In genomic region chr12:92470608-92471021, GRCh38 we compare ENCODE assay signal across 11 cellular contexts.
DNase-seq lines count a peak whose midpoint lies in the region; ATAC-seq and TF ChIP-seq lines count a peak whose summit lies in the region.
"Had no signal": no experiment of that assay in that cellular context is flagged by ENCODE, and none has a peak within 500 bp of the region (broad histone marks: within the 10 kb centered on the region; RNA-seq: fewer than 3 reads in every experiment).

No MANE protein-coding gene starts in this region.

- POLR2A ChIA-PET in naive thymus-derived CD4-positive, alpha-beta T cell (lab: Charles Lee): interaction anchor here (0.8 kb wide), 1 partner anchor 72 kb away, joined by 3 read pairs; no protein-coding TSS in a partner anchor
- POLR2A ChIA-PET in CD8-positive, alpha-beta T cell (lab: Charles Lee): no interaction called here

- H3K36me3 ChIP-seq in naive thymus-derived CD4-positive, alpha-beta T cell (ENCODE audit: control insufficient read depth in 2 of 3, insufficient read depth in 3 of 3, low read length in 3 of 3): no peaks in the 10 kb centered on the region
- no peaks in the 10 kb centered on the region for H3K36me3 ChIP-seq in CD8-positive, alpha-beta T cell (ENCODE audit: insufficient read depth, low read length)

- H3K4me1 Mint-ChIP-seq in activated T-cell treated with anti-CD3 and anti-CD28 coated beads, Interleukin-2, amount 50 U/mL, for 24 hours (ENCODE audit: low read depth): peaks cover 58% of the 10 kb centered on the region
- H3K4me1 Mint-ChIP-seq in T-helper 17 cell: peaks cover 3% of the 10 kb centered on the region
- H3K4me1 Mint-ChIP-seq in endothelial cell (ENCODE audit: unreplicated experiment): peaks cover 7% of the 10 kb centered on the region
- H3K4me1 Mint-ChIP-seq in naive thymus-derived CD4-positive, alpha-beta T cell: peaks cover 4 to 22% (median 9%) of the 10 kb centered on the region in 7 donors
- peaks cover 6% of the 10 kb centered on the region for H3K4me1 Mint-ChIP-seq in CD8-positive, alpha-beta T cell (ENCODE audit: low read depth)

- H3K4me3 Mint-ChIP-seq in activated T-cell treated with anti-CD3 and anti-CD28 coated beads, Interleukin-2, amount 50 U/mL, for 24 hours: peak overlapping the region; percentile 44
- H3K4me3 Mint-ChIP-seq in T-helper 17 cell (no peak overlapping the region), endothelial cell (ENCODE audit: unreplicated experiment) (no peak overlapping the region)
- H3K4me3 Mint-ChIP-seq in naive thymus-derived CD4-positive, alpha-beta T cell: no peak overlapping the region
- no peak overlapping the region for H3K4me3 Mint-ChIP-seq in CD8-positive, alpha-beta T cell
- H3K4me3 Mint-ChIP-seq: dendritic cell treated with granulocyte-macrophage colony-stimulating factor and Interleukin-4, amounts not matched to agents 40 ng/mL and 50 ng/mL, for 4 days had no signal

- no peaks in the 10 kb centered on the region for H3K36me3 Mint-ChIP-seq in activated T-cell treated with anti-CD3 and anti-CD28 coated beads, Interleukin-2, amount 50 U/mL, for 24 hours (ENCODE audit: low read depth)
- H3K36me3 Mint-ChIP-seq in T-helper 17 cell (ENCODE audit: low read depth): no peaks in the 10 kb centered on the region
- no peaks in the 10 kb centered on the region for H3K36me3 Mint-ChIP-seq in endothelial cell (ENCODE audit: low read depth, unreplicated experiment)
- peaks cover 0 to 2% (median 0%) of the 10 kb centered on the region in 5 donors for H3K36me3 Mint-ChIP-seq in naive thymus-derived CD4-positive, alpha-beta T cell
- no peaks in the 10 kb centered on the region for H3K36me3 Mint-ChIP-seq in CD8-positive, alpha-beta T cell

- no peak overlapping the region for H3K4me3 ChIP-seq in naive thymus-derived CD4-positive, alpha-beta T cell (ENCODE audit: low read length)
- no peak overlapping the region for H3K4me3 ChIP-seq in CD8-positive, alpha-beta T cell (ENCODE audit: low read depth, low read length)

- ATAC-seq in HG02610 (IDR thresholded peaks at IDR 0.05; ENCODE audit: unreplicated experiment) (peak; percentile 50), T-helper 17 cell (peak; percentile 32)
- no peak for ATAC-seq in naive thymus-derived CD4-positive, alpha-beta T cell
- no peak for ATAC-seq in CD8-positive, alpha-beta T cell

- H3K9me3 Mint-ChIP-seq in activated T-cell treated with anti-CD3 and anti-CD28 coated beads, Interleukin-2, amount 50 U/mL, for 24 hours: no peaks in the 10 kb centered on the region
- H3K9me3 Mint-ChIP-seq in endothelial cell (ENCODE audit: unreplicated experiment): no peaks in the 10 kb centered on the region
- H3K9me3 Mint-ChIP-seq in naive thymus-derived CD4-positive, alpha-beta T cell: peaks cover 0 to 5% (median 0%) of the 10 kb centered on the region in 11 donors
- no peaks in the 10 kb centered on the region for H3K9me3 Mint-ChIP-seq in CD8-positive, alpha-beta T cell
- H3K9me3 Mint-ChIP-seq: dendritic cell treated with granulocyte-macrophage colony-stimulating factor and Interleukin-4, amounts not matched to agents 40 ng/mL and 50 ng/mL, for 4 days had no signal

- H3K27me3 ChIP-seq in naive thymus-derived CD4-positive, alpha-beta T cell (ENCODE audit: control insufficient read depth in 2 of 2, insufficient read depth in 2 of 2, low read length in 2 of 2): no peaks in the 10 kb centered on the region
- no peaks in the 10 kb centered on the region for H3K27me3 ChIP-seq in CD8-positive, alpha-beta T cell (ENCODE audit: insufficient read depth, low read length)

- DNase-seq in activated T-cell treated with anti-CD3 and anti-CD28 coated beads, Interleukin-2, amount 50 U/mL, for 24 hours: no peak
- no peak for DNase-seq in activated T-cell treated with anti-CD3 and anti-CD28 coated beads, Interleukin-2, amount 50 U/mL, for 1 hour
- DNase-seq in T-helper 17 cell (no peak), endothelial cell (ENCODE audit: low spot score) (no peak)
- peak; percentile 8 to 31 for DNase-seq in stimulated activated CD4-positive, alpha-beta T cell treated with anti-CD3 and anti-CD28 coated beads, Interleukin-2, amount 100 ng/mL, for 48 hours
- DNase-seq in naive thymus-derived CD4-positive, alpha-beta T cell: no peak
- no peak for DNase-seq in CD8-positive, alpha-beta T cell
- DNase-seq: hypothalamus, NCI-H1092 treated with DMSO at 0.1 percent for 48 hours had no signal

- no peak overlapping the region for H3K27ac ChIP-seq in naive thymus-derived CD4-positive, alpha-beta T cell (ENCODE audit: low read depth, low read length)
- no peak overlapping the region for H3K27ac ChIP-seq in CD8-positive, alpha-beta T cell (ENCODE audit: low read depth, low read length)

- no peaks in the 10 kb centered on the region for H3K27me3 Mint-ChIP-seq in activated T-cell treated with anti-CD3 and anti-CD28 coated beads, Interleukin-2, amount 50 U/mL, for 24 hours
- H3K27me3 Mint-ChIP-seq in T-helper 17 cell: no peaks in the 10 kb centered on the region
- H3K27me3 Mint-ChIP-seq in endothelial cell (ENCODE audit: unreplicated experiment): no peaks in the 10 kb centered on the region
- no peaks in the 10 kb centered on the region for H3K27me3 Mint-ChIP-seq in naive thymus-derived CD4-positive, alpha-beta T cell
- H3K27me3 Mint-ChIP-seq in CD8-positive, alpha-beta T cell (ENCODE audit: low read depth): no peaks in the 10 kb centered on the region
- H3K27me3 Mint-ChIP-seq: dendritic cell treated with granulocyte-macrophage colony-stimulating factor and Interleukin-4, amounts not matched to agents 40 ng/mL and 50 ng/mL, for 4 days had no signal

- CTCF ChIA-PET in naive thymus-derived CD4-positive, alpha-beta T cell (lab: Charles Lee): no interaction called here
- CTCF ChIA-PET in CD8-positive, alpha-beta T cell (lab: Charles Lee): no interaction called here

- intact Hi-C loops in naive thymus-derived CD4-positive, alpha-beta T cell (cut with micrococcal nuclease): no loop called here
- intact Hi-C loops in CD8-positive, alpha-beta T cell (cut with DNase I, micrococcal nuclease): no loop called here

- no peaks in the 10 kb centered on the region for H3K9me3 ChIP-seq in T-helper 17 cell (ENCODE audit: control insufficient read depth, low read length, poor library complexity, severe bottlenecking)
- H3K9me3 ChIP-seq in naive thymus-derived CD4-positive, alpha-beta T cell (ENCODE audit: control insufficient read depth in 2 of 3, low read length in 3 of 3): no peaks in the 10 kb centered on the region
- H3K9me3 ChIP-seq in CD8-positive, alpha-beta T cell (ENCODE audit: low read length): no peaks in the 10 kb centered on the region

- peak overlapping the region; percentile 91 for H3K27ac Mint-ChIP-seq in activated T-cell treated with anti-CD3 and anti-CD28 coated beads, Interleukin-2, amount 50 U/mL, for 24 hours
- peak overlapping the region; percentile 32 for H3K27ac Mint-ChIP-seq in T-helper 17 cell
- H3K27ac Mint-ChIP-seq in endothelial cell (ENCODE audit: unreplicated experiment): no peak overlapping the region
- H3K27ac Mint-ChIP-seq in naive thymus-derived CD4-positive, alpha-beta T cell: peak overlapping the region in 1 of 9 donors; percentile 3
- H3K27ac Mint-ChIP-seq in CD8-positive, alpha-beta T cell: no peak overlapping the region
- H3K27ac Mint-ChIP-seq: dendritic cell treated with granulocyte-macrophage colony-stimulating factor and Interleukin-4, amounts not matched to agents 40 ng/mL and 50 ng/mL, for 4 days had no signal

- no peaks in the 10 kb centered on the region for H3K4me1 ChIP-seq in naive thymus-derived CD4-positive, alpha-beta T cell (ENCODE audit: control insufficient read depth in 2 of 2, insufficient read depth in 2 of 2, low read length in 2 of 2)
- H3K4me1 ChIP-seq in CD8-positive, alpha-beta T cell (ENCODE audit: insufficient read depth, low read length): no peaks in the 10 kb centered on the region

- TF ChIP-seq CTCF in endothelial cell (IDR thresholded peaks at IDR 0.05; ENCODE audit: unreplicated experiment): no peak
- TF ChIP-seq CTCF in CD8-positive, alpha-beta T cell (IDR thresholded peaks at IDR 0.05): no peak

Comparison
In these comparisons a context has a peak if more than half of its experiments do, and no peak if none do; other contexts are left out.
1. DNase-seq: peak in stimulated activated CD4-positive, alpha-beta T cell treated with anti-CD3 and anti-CD28 coated beads, Interleukin-2, amount 100 ng/mL, for 48 hours (2 of 2); none in activated T-cell treated with anti-CD3 and anti-CD28 coated beads, Interleukin-2, amount 50 U/mL, for 24 hours (single experiment), activated T-cell treated with anti-CD3 and anti-CD28 coated beads, Interleukin-2, amount 50 U/mL, for 1 hour (single experiment), T-helper 17 cell (0 of 3), endothelial cell (single experiment), naive thymus-derived CD4-positive, alpha-beta T cell (0 of 9) and CD8-positive, alpha-beta T cell (0 of 7).
2. H3K27ac Mint-ChIP-seq: peak in activated T-cell treated with anti-CD3 and anti-CD28 coated beads, Interleukin-2, amount 50 U/mL, for 24 hours (single experiment) and T-helper 17 cell (single experiment); none in endothelial cell (single experiment) and CD8-positive, alpha-beta T cell (single experiment).
3. ATAC-seq: peak in HG02610 (single experiment) and T-helper 17 cell (single experiment); none in naive thymus-derived CD4-positive, alpha-beta T cell (single experiment) and CD8-positive, alpha-beta T cell (single experiment).